8 cellular contexts compared by ENCODE assay signal in genomic region chr19:50803633-50804419, GRCh38. TPM values are rescaled to one million over a fixed set of nuclear protein-coding genes. Genes with fewer than 3 reads are reported as not detected.
A peak's percentile ranks its signal among the peaks of the same experiment; 100 is the strongest.
DNase-seq lines count a peak whose midpoint lies in the region; ATAC-seq and TF ChIP-seq lines count a peak whose summit lies in the region.

No MANE protein-coding gene starts in this region.

- DNase-seq in AG20443 (ENCODE audit: low spot score): peak; percentile 39
- peak; percentile 81 for DNase-seq in NCI-H69 (lab: John Stamatoyannopoulos, UW)
- no peak for DNase-seq in ascending aorta (ENCODE audit: low spot score in 2 of 2)
- peak; percentile 18 for DNase-seq in iris pigment epithelial cell (ENCODE audit: low read depth)
- peak; percentile 62 for DNase-seq in stimulated activated CD8-positive, alpha-beta memory T cell treated with anti-CD3 and anti-CD28 coated beads, Interleukin-4, amount 100 ng/mL, for 48 hours
- no peak for DNase-seq in germinal center (ENCODE audit: low spot score)
- DNase-seq in GM20000 (ENCODE audit: low spot score): no peak

- H3K9me3 ChIP-seq in ascending aorta: no peaks in the 10 kb centered on the region

- H3K27me3 ChIP-seq in ascending aorta: no peaks in the 10 kb centered on the region

- H3K4me3 ChIP-seq in ascending aorta: peak overlapping the region; percentile 92 to 93

- intact Hi-C loops in ascending aorta (cut with DNase I): loop anchor here (2.0 to 10.0 kb wide), 5 partner anchors 305 to 791 kb away; partner anchors contain the start of genes CLDND2, CTU1, ETFB and NR1H2

- peaks cover 6 to 16% of the 10 kb centered on the region in 2 donors for H3K36me3 ChIP-seq in ascending aorta

- no peak for TF ChIP-seq CTCF in ascending aorta (IDR thresholded peaks at IDR 0.05)
- TF ChIP-seq CTCF in GM20000 (IDR thresholded peaks at IDR 0.05; ENCODE audit: extremely low read depth, missing control alignments): no peak

- H3K4me1 ChIP-seq in ascending aorta: peaks cover 0 to 13% of the 10 kb centered on the region in 2 donors

- H3K27ac ChIP-seq in ascending aorta: peak overlapping the region; percentile 97

- peak; percentile 14 for ATAC-seq in GM21528 (IDR thresholded peaks at IDR 0.05; ENCODE audit: low FRiP score, unreplicated experiment)

RNA-seq across cellular contexts. Expression of gene ACP4, which starts 13.6 kb away (rescaled TPM):
- not detected for total RNA-seq in ascending aorta

RNA-seq across cellular contexts. Expression of gene KLK1, which starts 19.8 kb away (rescaled TPM):
- not detected for total RNA-seq in ascending aorta

RNA-seq across cellular contexts. Expression of gene KLK15, which starts 29.5 kb away (rescaled TPM):
- not detected for total RNA-seq in ascending aorta

RNA-seq across cellular contexts. Expression of gene GPR32, which starts 33.6 kb away (rescaled TPM):
- not detected for total RNA-seq in ascending aorta

RNA-seq across cellular contexts. Expression of gene KLK3, which starts 50.9 kb away (rescaled TPM):
- total RNA-seq in ascending aorta: not detected

Comparison
In these comparisons a context has a peak if more than half of its experiments do, and no peak if none do; other contexts are left out.
1. DNase-seq: peak in AG20443 (single experiment), NCI-H69 (single experiment), iris pigment epithelial cell (single experiment) and stimulated activated CD8-positive, alpha-beta memory T cell treated with anti-CD3 and anti-CD28 coated beads, Interleukin-4, amount 100 ng/mL, for 48 hours (single experiment); none in ascending aorta (0 of 2), germinal center (single experiment) and GM20000 (single experiment).